8 cellular contexts compared by ENCODE assay signal in the genomic region with DNA sequence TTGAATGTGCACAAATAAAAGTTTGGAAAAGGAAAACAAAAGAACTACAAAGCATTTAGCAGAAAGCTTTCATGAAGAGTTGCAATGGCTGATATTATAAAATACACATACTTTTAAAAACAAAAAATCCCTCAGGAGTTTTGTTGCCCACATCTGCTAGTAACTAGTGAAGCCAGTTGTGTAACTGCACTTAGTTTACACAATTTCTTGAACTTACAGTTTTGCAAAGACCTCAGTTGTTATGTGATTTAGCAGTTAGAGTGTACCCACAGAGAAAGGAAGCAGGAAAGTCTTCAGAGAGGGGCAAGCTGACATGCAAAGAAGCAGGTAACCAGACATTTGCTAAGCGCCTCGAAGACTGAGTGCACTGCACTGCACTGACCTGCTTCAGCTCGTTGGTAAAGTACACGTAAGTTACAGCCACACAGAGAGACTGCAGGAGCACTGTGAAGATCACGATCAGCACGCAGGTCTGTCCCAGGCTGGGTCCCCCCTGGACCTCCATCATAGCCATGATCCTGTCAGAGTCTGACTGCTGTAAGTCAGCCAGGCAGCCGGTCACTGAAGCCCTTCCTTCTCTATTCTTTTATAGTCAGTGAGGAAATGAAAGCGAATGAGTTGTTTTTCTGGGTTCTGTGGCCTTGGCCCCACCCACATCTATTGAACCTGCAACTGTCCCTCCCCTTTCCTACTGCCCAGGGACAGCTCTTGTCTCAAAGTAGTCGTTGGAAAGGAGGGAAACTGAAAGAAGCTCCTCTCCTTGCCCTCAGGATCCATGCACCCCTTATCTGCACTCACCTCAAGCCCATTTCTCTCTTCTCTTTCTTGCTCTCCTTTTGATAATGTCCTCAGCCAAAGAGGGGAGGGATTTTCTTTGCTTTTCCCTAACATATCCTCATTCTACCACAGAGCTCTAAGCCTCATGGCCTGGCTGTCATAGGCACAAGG. TPM values are rescaled to one million over a fixed set of nuclear protein-coding genes. Genes with fewer than 3 reads are reported as not detected.
DNase-seq lines count a peak whose midpoint lies in the region; ATAC-seq lines count a peak whose summit lies in the region.

Gene TNFSF10 (minus strand): TSS at position 560 of the 948 bp plus-strand sequence. CDS start 46 bp downstream, at position 514.

- peaks cover 34 to 67% (median 43%) of the 10 kb centered on the region in 4 donors for H3K4me1 Mint-ChIP-seq in CD4-positive, alpha-beta memory T cell
- H3K4me1 Mint-ChIP-seq in activated naive CD8-positive, alpha-beta T cell treated with anti-CD3 and anti-CD28 coated beads, Interleukin-2, amount 50 U/mL, for 24 hours = peaks cover 52% of the 10 kb centered on the region

- peaks cover 41% of the 10 kb centered on the region for H3K4me1 ChIP-seq in CD4-positive, alpha-beta memory T cell (ENCODE audit: insufficient read depth, low read length)

- H3K27me3 ChIP-seq in CD4-positive, alpha-beta memory T cell (ENCODE audit: insufficient read depth, low read length) = no peaks in the 10 kb centered on the region

- H3K27me3 Mint-ChIP-seq in CD4-positive, alpha-beta memory T cell = no peaks in the 10 kb centered on the region
- no peaks in the 10 kb centered on the region for H3K27me3 Mint-ChIP-seq in activated naive CD8-positive, alpha-beta T cell treated with anti-CD3 and anti-CD28 coated beads, Interleukin-2, amount 50 U/mL, for 24 hours

- H3K27ac ChIP-seq in CD4-positive, alpha-beta memory T cell (ENCODE audit: low read depth, low read length) = peak within 1 kb of the TSS; percentile 79

- POLR2A ChIA-PET in CD4-positive, alpha-beta memory T cell (lab: Charles Lee; ENCODE audit: partially characterized antibody) = interaction anchor here (0.6 to 10.1 kb wide), 28 partner anchors 7 to 1274 kb away, joined by 3 to 166 read pairs (median 5); no protein-coding TSS in a partner anchor

- peak within 1 kb of the TSS; percentile 91 to 97 (median 96) for H3K27ac Mint-ChIP-seq in CD4-positive, alpha-beta memory T cell
- H3K27ac Mint-ChIP-seq in activated naive CD8-positive, alpha-beta T cell treated with anti-CD3 and anti-CD28 coated beads, Interleukin-2, amount 50 U/mL, for 24 hours = peak within 1 kb of the TSS; percentile 96

- CTCF ChIA-PET in CD4-positive, alpha-beta memory T cell (lab: Charles Lee; ENCODE audit: partially characterized antibody) = interaction anchor here (0.9 to 13.9 kb wide), 10 partner anchors 8 to 151 kb away, joined by 3 to 174 read pairs (median 5); no protein-coding TSS in a partner anchor

- no peaks in the 10 kb centered on the region for H3K9me3 ChIP-seq in CD4-positive, alpha-beta memory T cell (ENCODE audit: control insufficient read depth in 1 of 2, low read length in 2 of 2)

- peaks cover 4 to 29% of the 10 kb centered on the region in 2 donors for H3K36me3 Mint-ChIP-seq in CD4-positive, alpha-beta memory T cell
- peaks cover 21% of the 10 kb centered on the region for H3K36me3 Mint-ChIP-seq in activated naive CD8-positive, alpha-beta T cell treated with anti-CD3 and anti-CD28 coated beads, Interleukin-2, amount 50 U/mL, for 24 hours (ENCODE audit: low read depth)

- H3K9me3 Mint-ChIP-seq in CD4-positive, alpha-beta memory T cell = peaks cover 0 to 2% (median 0%) of the 10 kb centered on the region in 8 donors
- H3K9me3 Mint-ChIP-seq in activated naive CD8-positive, alpha-beta T cell treated with anti-CD3 and anti-CD28 coated beads, Interleukin-2, amount 50 U/mL, for 24 hours = no peaks in the 10 kb centered on the region

- intact Hi-C loops in CD4-positive, alpha-beta memory T cell (cut with micrococcal nuclease) = loop anchor here (1.0 to 5.0 kb wide), 6 partner anchors 11 to 69 kb away; no protein-coding TSS in a partner anchor
- intact Hi-C loops in posterior cingulate gyrus (cut with DNase I) = no loop called here

- H3K36me3 ChIP-seq in CD4-positive, alpha-beta memory T cell (ENCODE audit: insufficient read depth, low read length) = no peaks in the 10 kb centered on the region

- peak within 1 kb of the TSS; percentile 96 to 98 for H3K4me3 ChIP-seq in CD4-positive, alpha-beta memory T cell (ENCODE audit: low read length in 2 of 2)

- ATAC-seq in GM19467 (IDR thresholded peaks at IDR 0.05; ENCODE audit: unreplicated experiment) (peak; percentile 91), HG03565 (IDR thresholded peaks at IDR 0.05; ENCODE audit: unreplicated experiment) (peak; percentile 86)
- ATAC-seq in activated naive CD8-positive, alpha-beta T cell treated with anti-CD3 and anti-CD28 coated beads, Interleukin-2, amount 50 U/mL, for 24 hours = peak; percentile 76

- DNase-seq in CD4-positive, alpha-beta memory T cell = peak; percentile 68 to 82 (median 73)
- peak; percentile 30 for DNase-seq in T follicular helper cell (ENCODE audit: low read depth)
- peak; percentile 68 for DNase-seq in activated naive CD8-positive, alpha-beta T cell treated with anti-CD3 and anti-CD28 coated beads, Interleukin-2, amount 50 U/mL, for 24 hours
- DNase-seq in iPS-NIHi7 (ENCODE audit: extremely low spot score) = peak; percentile 31
- DNase-seq in stimulated activated CD4-positive, alpha-beta T cell treated with anti-CD3 and anti-CD28 coated beads, Interleukin-1b, Interleukin-23, amount 100 ng/mL, for 48 hours = peak; percentile 69
- no peak for DNase-seq in posterior cingulate gyrus

- H3K4me3 Mint-ChIP-seq in CD4-positive, alpha-beta memory T cell = peak within 1 kb of the TSS; percentile 94 to 100 (median 96)
- H3K4me3 Mint-ChIP-seq in activated naive CD8-positive, alpha-beta T cell treated with anti-CD3 and anti-CD28 coated beads, Interleukin-2, amount 50 U/mL, for 24 hours = peak within 1 kb of the TSS; percentile 96

RNA-seq across cellular contexts. Expression of gene TNFSF10, which starts in this region (rescaled TPM):
- total RNA-seq in CD4-positive, alpha-beta memory T cell = 10 to 100 TPM; 63.4 to 65.6 TPM
- polyA plus RNA-seq in CD4-positive, alpha-beta memory T cell = 100 to 1,000 TPM in 1 of 2 donors, 10 to 100 TPM in 1; 89.4 to 107 TPM

Comparison
In these comparisons a context has a peak if more than half of its experiments do, and no peak if none do; other contexts are left out.
1. DNase-seq: peak in CD4-positive, alpha-beta memory T cell (5 of 5), T follicular helper cell (single experiment), activated naive CD8-positive, alpha-beta T cell treated with anti-CD3 and anti-CD28 coated beads, Interleukin-2, amount 50 U/mL, for 24 hours (single experiment), iPS-NIHi7 (single experiment) and stimulated activated CD4-positive, alpha-beta T cell treated with anti-CD3 and anti-CD28 coated beads, Interleukin-1b, Interleukin-23, amount 100 ng/mL, for 48 hours (single experiment); none in posterior cingulate gyrus (0 of 10).
2. Peak in every context shown above with its lines, with median percentiles within 50 percentile points of each other: ATAC-seq.